21 cellular contexts compared by ENCODE assay signal in the genomic region with DNA sequence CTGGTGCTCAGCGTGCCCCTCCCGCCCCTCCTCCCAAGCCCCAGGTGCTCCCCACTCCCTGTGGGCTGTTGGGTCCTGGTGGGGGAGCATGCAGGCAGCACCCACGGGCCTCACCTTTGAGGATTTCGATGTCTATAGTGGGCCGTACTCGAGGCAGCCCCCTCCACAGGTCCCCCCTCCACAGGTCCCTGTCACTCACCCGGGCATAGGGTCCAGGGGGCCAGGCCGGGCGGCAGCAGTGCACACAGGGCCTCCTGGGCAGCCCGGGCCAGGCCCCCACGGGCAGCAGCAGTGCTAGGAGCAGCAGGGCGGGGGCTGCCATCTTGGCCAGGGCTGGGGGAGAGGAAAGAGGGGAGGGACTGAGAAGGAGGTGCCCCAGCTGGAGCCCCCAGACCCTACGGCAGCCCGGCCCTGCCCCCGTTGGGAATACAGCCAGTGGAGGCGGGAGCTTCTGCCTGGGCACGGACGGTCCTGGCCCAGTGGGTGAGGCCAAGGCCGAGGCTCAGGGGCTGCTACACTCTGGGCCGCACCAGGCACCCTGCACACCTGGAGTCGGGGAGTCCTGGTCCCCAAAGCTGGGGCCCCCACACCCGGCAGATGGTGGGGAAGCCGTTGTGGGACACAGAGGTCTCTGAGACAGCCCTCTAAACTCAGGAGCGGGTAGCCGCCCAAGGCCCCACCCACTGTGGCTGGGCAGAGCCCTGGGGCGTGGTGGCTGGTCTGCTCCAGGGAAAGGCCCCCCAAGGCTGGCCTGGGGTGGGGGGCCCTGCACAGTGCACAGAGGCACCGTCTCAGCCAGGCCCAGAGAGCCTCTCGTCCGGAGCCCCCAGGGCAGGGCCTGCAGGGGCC. TPM values are rescaled to one million over a fixed set of nuclear protein-coding genes. Genes with fewer than 3 reads are reported as not detected.
DNase-seq lines count a peak whose midpoint lies in the region; ATAC-seq, FAIRE-seq and TF ChIP-seq lines count a peak whose summit lies in the region.
"Had no signal": no experiment of that assay in that cellular context is flagged by ENCODE, and none has a peak within 500 bp of the region (broad histone marks: within the 10 kb centered on the region; RNA-seq: fewer than 3 reads in every experiment).

No MANE protein-coding gene starts in this region.

- H3K9me3 ChIP-seq in left ventricle myocardium inferior (replicated peaks) (no peaks in the 10 kb centered on the region), heart left ventricle (no peaks in the 10 kb centered on the region), GM12878 (replicated peaks; ENCODE audit: control insufficient read depth, insufficient read depth, low read length) (no peaks in the 10 kb centered on the region), tibial artery (no peaks in the 10 kb centered on the region)
- H3K9me3 ChIP-seq: HAP-1 had no signal

- RAD21 ChIA-PET in GM12878 (lab: Charles Lee; ENCODE audit: unreplicated experiment) = no interaction called here

- ATAC-seq in heart left ventricle (no peak), GM12878 (peak; percentile 35), HG02623 (IDR thresholded peaks at IDR 0.05; ENCODE audit: unreplicated experiment) (no peak)

- no peak overlapping the region for H3K9ac ChIP-seq in GM12878 (ENCODE audit: control insufficient read depth, insufficient read depth, low read length)
- H3K9ac ChIP-seq: KMS-11 had no signal

- DNase-seq in left ventricle myocardium inferior (no peak), heart left ventricle (no peak), NAMALWA (ENCODE audit: low spot score) (peak; percentile 39), GM12878 (ENCODE audit: low read depth, low spot score) (no peak), tibial artery (no peak), D341Med (ENCODE audit: low spot score) (no peak), occipital lobe (lab: John Stamatoyannopoulos, UW) (no peak)
- DNase-seq: DMS79, IMR-90, NCI-H1105 treated with DMSO at 0.1 percent for 48 hours, NCI-H2029 treated with DMSO at 0.1 percent for 48 hours, NCI-H2171, NCI-H446, NCI-H526, PC-9, RPMI8226 had no signal

- TF ChIP-seq CTCF in left ventricle myocardium inferior (IDR thresholded peaks at IDR 0.05; ENCODE audit: borderline replicate concordance) (no peak), heart left ventricle (IDR thresholded peaks at IDR 0.05) (no peak), GM12878 (IDR thresholded peaks at IDR 0.05 in 2 of 3, conservative IDR thresholded peaks at IDR 0.05 in 1 of 3; ENCODE audit: control insufficient read depth in 2 of 3, extremely low read depth in 1 of 3, insufficient read depth in 1 of 3, low read depth in 3 of 3, low read length in 3 of 3) (no peak), tibial artery (IDR thresholded peaks at IDR 0.05) (no peak)

- in situ Hi-C loops in GM12878 (cut with MboI) = no loop called here

- CTCF ChIA-PET in GM12878 (lab: Yijun Ruan, JAX) = no interaction called here

- H3K36me3 ChIP-seq in left ventricle myocardium inferior (no peaks in the 10 kb centered on the region), heart left ventricle (no peaks in the 10 kb centered on the region), GM12878 (ENCODE audit: control insufficient read depth in 2 of 2, insufficient read depth in 2 of 2, low read length in 1 of 2) (no peaks in the 10 kb centered on the region), tibial artery (no peaks in the 10 kb centered on the region)
- H3K36me3 ChIP-seq: HAP-1 had no signal

- no peak for TF ChIP-seq EP300 in GM12878 (IDR thresholded peaks at IDR 0.05; ENCODE audit: borderline replicate concordance in 1 of 2, control insufficient read depth in 1 of 2, low read depth in 2 of 2, low read length in 2 of 2)

- no TSS peak for BruUV-seq in GM12878 (replicated peaks; lab: Mats Ljungman, UMichigan)

- H3K4me1 ChIP-seq in left ventricle myocardium inferior (peaks cover 53% of the 10 kb centered on the region), heart left ventricle (peaks cover 0 to 54% (median 23%) of the 10 kb centered on the region in 12 donors), GM12878 (ENCODE audit: control insufficient read depth, insufficient read depth, low read length) (no peaks in the 10 kb centered on the region), tibial artery (peaks cover 7 to 82% (median 62%) of the 10 kb centered on the region in 4 donors)
- H3K4me1 ChIP-seq: HAP-1 had no signal

- peaks cover 54% of the 10 kb centered on the region for H3K27me3 ChIP-seq in left ventricle myocardium inferior (ENCODE audit: low read depth)
- H3K27me3 ChIP-seq in heart left ventricle = peaks cover 0 to 25% (median 3%) of the 10 kb centered on the region in 9 donors
- no peaks in the 10 kb centered on the region for H3K27me3 ChIP-seq in GM12878 (replicated peaks in 1 of 2; ENCODE audit: control insufficient read depth in 2 of 2, insufficient read depth in 2 of 2, low read length in 1 of 2)
- no peaks in the 10 kb centered on the region for H3K27me3 ChIP-seq in tibial artery

- peak overlapping the region; percentile 92 for H3K27ac ChIP-seq in left ventricle myocardium inferior (replicated peaks)
- peak overlapping the region in 1 of 12 donors; percentile 16 for H3K27ac ChIP-seq in heart left ventricle
- no peak overlapping the region for H3K27ac ChIP-seq in GM12878 (ENCODE audit: control insufficient read depth, insufficient read depth)
- H3K27ac ChIP-seq in tibial artery = peak overlapping the region; percentile 96 to 97
- H3K27ac ChIP-seq: KMS-11, PC-9 had no signal

- no peaks in the 10 kb centered on the region for H3K79me2 ChIP-seq in GM12878 (ENCODE audit: control insufficient read depth, insufficient read depth, low read length)

- H4K20me1 ChIP-seq in GM12878 (ENCODE audit: control insufficient read depth, insufficient read depth) = no peaks in the 10 kb centered on the region

- TF ChIP-seq POLR2A in heart left ventricle (IDR thresholded peaks at IDR 0.05) (no peak), GM12878 (IDR thresholded peaks at IDR 0.05; ENCODE audit: low read depth, low read length) (no peak)

- POLR2A ChIA-PET in GM12878 (lab: Charles Lee) = no interaction called here

- no peak for TF ChIP-seq RAD21 in GM12878 (IDR thresholded peaks at IDR 0.05; ENCODE audit: insufficient read depth, low read depth, low read length)

- H3K4me2 ChIP-seq in GM12878 (ENCODE audit: control insufficient read depth, insufficient read depth) = no peak overlapping the region
- H3K4me2 ChIP-seq: KMS-11, PC-9 had no signal

- SMC1A ChIA-PET in GM12878 (lab: Charles Lee; ENCODE audit: uncharacterized antibody, unreplicated experiment) = no interaction called here

- 56 to 80% (median 66%) methylated on average over 9 to 29 of the region's 29 CpGs for WGBS in heart left ventricle, 4 donors
- 48% methylated on average over 27 of the region's 29 CpGs for WGBS in GM12878 (ENCODE audit: insufficient coverage, insufficient replicate concordance, low lambda C conversion rate, missing lambda C conversion rate)

- intact Hi-C loops in left ventricle myocardium inferior (cut with micrococcal nuclease) (no loop called here), heart left ventricle (cut with DNase I) (loop anchor here in 2 of 10 donors (5.0 to 10.0 kb wide), 2 partner anchors 280 to 283 kb away; no protein-coding TSS in a partner anchor), GM12878 (cut with micrococcal nuclease; ENCODE audit: unreplicated experiment) (no loop called here), tibial artery (cut with DNase I; ENCODE audit: low total_unique reads) (no loop called here)

- no peak overlapping the region for H2AFZ ChIP-seq in GM12878 (ENCODE audit: control insufficient read depth, low read depth, low read length)
- H2AFZ ChIP-seq: PC-9 had no signal

- FAIRE-seq in GM12878 (lab: Jason Lieb, UNC) = no peak
- FAIRE-seq: HTR-8/SVneo had no signal

- no peak overlapping the region for H3K4me3 ChIP-seq in left ventricle myocardium inferior
- H3K4me3 ChIP-seq in heart left ventricle = no peak overlapping the region
- no peak overlapping the region for H3K4me3 ChIP-seq in GM12878
- H3K4me3 ChIP-seq in tibial artery = no peak overlapping the region
- H3K4me3 ChIP-seq: HAP-1, PC-9 had no signal

RNA-seq across cellular contexts. Expression of gene C1QTNF8, which starts 1.2 kb away (rescaled TPM):
- total RNA-seq in left ventricle myocardium inferior (not detected), heart left ventricle (not detected), GM12878 (2014; rRNA removed) (not detected in 2 replicates), GM12878 (2014; rRNA removed; fragmentation: Illumina TruSeq; extraction: Trizol) (not detected in 2 replicates), GM12878 (2021) (not detected in 2 replicates), occipital lobe (not detected)
- polyA plus RNA-seq in heart left ventricle (not detected), GM12878 (2011; rRNA removed) (not detected in 2 replicates), GM12878 (2014; fragmentation: Illumina TruSeq; extraction: Trizol) (not detected in 2 replicates), GM12878 (2014; fragmentation: Nextera tagmentation; extraction: Ambion mirVana) (not detected), GM12878 (2014; rRNA removed) (not detected in 2 replicates), GM12878 (2016; fragmentation: Nextera tagmentation; extraction: Ambion mirVana) (not detected)
- total RNA-seq in GM12878 (2013; cell fraction: nucleolus; rRNA removed) = not detected in 2 replicates
- polyA plus RNA-seq in GM12878 (2011; ENCODE audit: low read depth) = not detected
- polyA plus RNA-seq in GM12878 (2011; cell fraction: cytosol; rRNA removed) = not detected in 2 replicates
- not detected in 2 replicates for polyA plus RNA-seq in GM12878 (2011; cell fraction: nucleus; rRNA removed)
- polyA plus RNA-seq in GM12878 (2012) = not detected in 2 replicates
- polyA minus RNA-seq in GM12878 (2011; rRNA and poly(A)+ RNA removed) = not detected in 2 replicates
- polyA minus RNA-seq in GM12878 (2011; cell fraction: cytosol; rRNA and poly(A)+ RNA removed) = not detected in 2 replicates
- not detected in 2 replicates for polyA minus RNA-seq in GM12878 (2011; cell fraction: nucleus; rRNA and poly(A)+ RNA removed)
- total RNA-seq: IMR-90, PC-9 had no signal
- polyA plus RNA-seq: IMR-90 had no signal

RNA-seq across cellular contexts. Expression of gene SSTR5, which starts 22.3 kb away (rescaled TPM):
- total RNA-seq in left ventricle myocardium inferior = 22.6 TPM
- total RNA-seq in heart left ventricle = 10 to 100 TPM in 3 of 9 donors, 1 to 10 TPM in 5, under 1 TPM in 1; 0.39 to 20.1 (median 6.5) TPM
- 1 to 10 TPM in 1 of 2 donors, under 1 TPM in 1; 0.22 to 1.3 TPM for polyA plus RNA-seq in heart left ventricle
- total RNA-seq in GM12878 (2013; cell fraction: nucleolus; rRNA removed) = not detected in 2 replicates
- not detected in 2 replicates for total RNA-seq in GM12878 (2014; rRNA removed)
- total RNA-seq in GM12878 (2014; rRNA removed; fragmentation: Illumina TruSeq; extraction: Trizol) = not detected in 2 replicates
- not detected in 2 replicates for total RNA-seq in GM12878 (2021)
- not detected for polyA plus RNA-seq in GM12878 (2011; ENCODE audit: low read depth)
- not detected in 2 replicates for polyA plus RNA-seq in GM12878 (2011; rRNA removed)
- not detected in 2 replicates for polyA plus RNA-seq in GM12878 (2011; cell fraction: cytosol; rRNA removed)
- not detected in 2 replicates for polyA plus RNA-seq in GM12878 (2011; cell fraction: nucleus; rRNA removed)
- polyA plus RNA-seq in GM12878 (2012) = 0.15 TPM in 1 of 2 replicates, not detected in the other
- not detected in 2 replicates for polyA plus RNA-seq in GM12878 (2014; fragmentation: Illumina TruSeq; extraction: Trizol)
- not detected for polyA plus RNA-seq in GM12878 (2014; fragmentation: Nextera tagmentation; extraction: Ambion mirVana)
- polyA plus RNA-seq in GM12878 (2014; rRNA removed) = not detected in 2 replicates
- polyA plus RNA-seq in GM12878 (2016; fragmentation: Nextera tagmentation; extraction: Ambion mirVana) = not detected
- not detected in 2 replicates for polyA minus RNA-seq in GM12878 (2011; rRNA and poly(A)+ RNA removed)
- polyA minus RNA-seq in GM12878 (2011; cell fraction: cytosol; rRNA and poly(A)+ RNA removed) = not detected in 2 replicates
- not detected in 2 replicates for polyA minus RNA-seq in GM12878 (2011; cell fraction: nucleus; rRNA and poly(A)+ RNA removed)
- 0.16 TPM for total RNA-seq in occipital lobe
- total RNA-seq: A172, IMR-90, PC-9 had no signal
- polyA plus RNA-seq: IMR-90 had no signal

RNA-seq across cellular contexts. Expression of gene CACNA1H, which starts 58.1 kb away (rescaled TPM):
- total RNA-seq in left ventricle myocardium inferior (2.5 TPM), heart left ventricle (10 to 100 TPM in 2 of 9 donors, 1 to 10 TPM in 7; 1.6 to 14.6 (median 2.6) TPM), GM12878 (2014; rRNA removed) (not detected in 2 replicates), GM12878 (2014; rRNA removed; fragmentation: Illumina TruSeq; extraction: Trizol) (not detected in 2 replicates), GM12878 (2021) (0.19 and 0.54 TPM in 2 replicates), occipital lobe (15.4 TPM)
- polyA plus RNA-seq in heart left ventricle (1 to 10 TPM; 5.3 to 6.2 TPM), GM12878 (2011; rRNA removed) (not detected in 2 replicates), GM12878 (2014; fragmentation: Illumina TruSeq; extraction: Trizol) (not detected in 2 replicates), GM12878 (2014; fragmentation: Nextera tagmentation; extraction: Ambion mirVana) (not detected), GM12878 (2014; rRNA removed) (0.03 TPM in 1 of 2 replicates, not detected in the other), GM12878 (2016; fragmentation: Nextera tagmentation; extraction: Ambion mirVana) (under 1 TPM in 1 of 2 experiments, not detected in 1; 0.03 TPM)
- total RNA-seq in GM12878 (2013; cell fraction: nucleolus; rRNA removed) = not detected in 2 replicates
- not detected for polyA plus RNA-seq in GM12878 (2011; ENCODE audit: low read depth)
- not detected in 2 replicates for polyA plus RNA-seq in GM12878 (2011; cell fraction: cytosol; rRNA removed)
- 0.03 TPM in 1 of 2 replicates, not detected in the other for polyA plus RNA-seq in GM12878 (2011; cell fraction: nucleus; rRNA removed)
- 0.03 and 0.04 TPM in 2 replicates for polyA plus RNA-seq in GM12878 (2012)
- polyA minus RNA-seq in GM12878 (2011; rRNA and poly(A)+ RNA removed) = not detected in 2 replicates
- polyA minus RNA-seq in GM12878 (2011; cell fraction: cytosol; rRNA and poly(A)+ RNA removed) = not detected in 2 replicates
- not detected in 2 replicates for polyA minus RNA-seq in GM12878 (2011; cell fraction: nucleus; rRNA and poly(A)+ RNA removed)
- total RNA-seq: PC-9 had no signal
